Comparison of ENCODE assay signal across 8 cellular contexts in genomic region chr5:78221964-78222451, GRCh38.
DNase-seq lines count a peak whose midpoint lies in the region; ATAC-seq and TF ChIP-seq lines count a peak whose summit lies in the region.
"Had no signal": no experiment of that assay in that cellular context is flagged by ENCODE, and none has a peak within 500 bp of the region (broad histone marks: within the 10 kb centered on the region; RNA-seq: fewer than 3 reads in every experiment).

No MANE protein-coding gene starts in this region.

- in situ Hi-C loops in G401 (cut with HindIII; ENCODE audit: low sequenced_read_pairs) = no loop called here

- no peak overlapping the region for H3K4me3 ChIP-seq in epithelial cell of proximal tubule (ENCODE audit: low read depth, low read length)
- H3K4me3 ChIP-seq: skin epidermis had no signal

- TF ChIP-seq CTCF in epithelial cell of proximal tubule (conservative IDR thresholded peaks at IDR 0.05; ENCODE audit: low read depth, low read length) = peak; percentile 5

- ATAC-seq in GM18520 (IDR thresholded peaks at IDR 0.05; ENCODE audit: unreplicated experiment) (peak; percentile 97), HG02588 (IDR thresholded peaks at IDR 0.05; ENCODE audit: unreplicated experiment) (peak; percentile 99)

- DNase-seq in MV-4-11 (lab: John Stamatoyannopoulos, UW) = peak; percentile 97
- DNase-seq in epithelial cell of proximal tubule (ENCODE audit: low read depth) = no peak
- DNase-seq in NCI-H1694 treated with DMSO at 0.1 percent for 48 hours (lab: John Stamatoyannopoulos, UW) = no peak
- DNase-seq in activated CD4-positive, alpha-beta T cell treated with anti-CD3 and anti-CD28 coated beads, Interleukin-2, amount 50 U/mL, for 1 hour = no peak
- no peak for DNase-seq in G401 (ENCODE audit: low spot score)
